ENCODE assay signal across 1 cellular context in the genomic region with DNA sequence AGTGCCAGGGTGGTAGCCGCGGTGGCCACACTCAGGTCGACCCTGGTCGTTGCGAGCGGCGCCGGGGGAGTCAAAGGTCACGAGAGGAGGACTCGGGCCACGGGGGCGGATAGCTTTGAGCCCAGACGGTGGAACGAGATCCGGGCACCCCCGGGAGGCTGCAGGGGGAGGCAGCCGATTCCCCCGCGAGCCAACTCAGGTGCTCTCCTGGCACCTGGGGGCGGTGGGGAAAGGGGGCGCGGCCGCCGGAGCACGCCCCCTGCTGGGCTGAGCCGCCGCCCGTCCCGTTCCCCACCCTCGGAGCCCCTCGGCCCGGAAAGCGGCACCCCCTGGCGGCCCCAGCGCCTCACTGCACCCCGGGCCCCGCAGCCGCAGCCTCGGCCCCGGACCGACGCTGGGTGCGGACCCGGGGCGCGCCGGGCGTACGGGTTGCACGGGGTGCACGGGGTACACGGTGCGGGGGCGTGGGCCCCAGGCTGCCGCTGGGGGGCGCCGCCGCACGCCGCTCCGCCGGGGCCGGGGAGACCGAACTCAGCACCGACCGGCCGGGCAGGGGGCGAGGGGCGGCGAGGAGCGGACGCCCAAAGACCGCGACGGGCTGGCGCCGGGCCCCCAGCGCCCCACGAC.
A peak's percentile ranks its signal among the peaks of the same experiment; 100 is the strongest.
TF ChIP-seq lines count a peak whose summit lies in the region.

No MANE protein-coding gene starts in this region.

TF ChIP-seq in neural cell, 6 proteins besides CTCF, POLR2A, EP300 and RAD21:
- TF ChIP-seq MXI1 (conservative IDR thresholded peaks at IDR 0.05; ENCODE audit: poor library complexity, severe bottlenecking): peak; percentile 75
- TF ChIP-seq TAF1 (IDR thresholded peaks at IDR 0.05; ENCODE audit: low read depth): no peak
- TF ChIP-seq SMC3 (conservative IDR thresholded peaks at IDR 0.05; ENCODE audit: poor library complexity): peak; percentile 83
- no peak for TF ChIP-seq POLR2AphosphoS5 (IDR thresholded peaks at IDR 0.05)
- no peak for TF ChIP-seq EZH2 (IDR thresholded peaks at IDR 0.05; ENCODE audit: borderline replicate concordance, insufficient read depth, low read length, poor library complexity, severe bottlenecking)
- TF ChIP-seq, protein P1, sequence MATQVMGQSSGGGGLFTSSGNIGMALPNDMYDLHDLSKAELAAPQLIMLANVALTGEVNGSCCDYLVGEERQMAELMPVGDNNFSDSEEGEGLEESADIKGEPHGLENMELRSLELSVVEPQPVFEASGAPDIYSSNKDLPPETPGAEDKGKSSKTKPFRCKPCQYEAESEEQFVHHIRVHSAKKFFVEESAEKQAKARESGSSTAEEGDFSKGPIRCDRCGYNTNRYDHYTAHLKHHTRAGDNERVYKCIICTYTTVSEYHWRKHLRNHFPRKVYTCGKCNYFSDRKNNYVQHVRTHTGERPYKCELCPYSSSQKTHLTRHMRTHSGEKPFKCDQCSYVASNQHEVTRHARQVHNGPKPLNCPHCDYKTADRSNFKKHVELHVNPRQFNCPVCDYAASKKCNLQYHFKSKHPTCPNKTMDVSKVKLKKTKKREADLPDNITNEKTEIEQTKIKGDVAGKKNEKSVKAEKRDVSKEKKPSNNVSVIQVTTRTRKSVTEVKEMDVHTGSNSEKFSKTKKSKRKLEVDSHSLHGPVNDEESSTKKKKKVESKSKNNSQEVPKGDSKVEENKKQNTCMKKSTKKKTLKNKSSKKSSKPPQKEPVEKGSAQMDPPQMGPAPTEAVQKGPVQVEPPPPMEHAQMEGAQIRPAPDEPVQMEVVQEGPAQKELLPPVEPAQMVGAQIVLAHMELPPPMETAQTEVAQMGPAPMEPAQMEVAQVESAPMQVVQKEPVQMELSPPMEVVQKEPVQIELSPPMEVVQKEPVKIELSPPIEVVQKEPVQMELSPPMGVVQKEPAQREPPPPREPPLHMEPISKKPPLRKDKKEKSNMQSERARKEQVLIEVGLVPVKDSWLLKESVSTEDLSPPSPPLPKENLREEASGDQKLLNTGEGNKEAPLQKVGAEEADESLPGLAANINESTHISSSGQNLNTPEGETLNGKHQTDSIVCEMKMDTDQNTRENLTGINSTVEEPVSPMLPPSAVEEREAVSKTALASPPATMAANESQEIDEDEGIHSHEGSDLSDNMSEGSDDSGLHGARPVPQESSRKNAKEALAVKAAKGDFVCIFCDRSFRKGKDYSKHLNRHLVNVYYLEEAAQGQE (IDR thresholded peaks at IDR 0.05; ENCODE audit: borderline replicate concordance): no peak
